8 cellular contexts compared by ENCODE assay signal in the genomic region with DNA sequence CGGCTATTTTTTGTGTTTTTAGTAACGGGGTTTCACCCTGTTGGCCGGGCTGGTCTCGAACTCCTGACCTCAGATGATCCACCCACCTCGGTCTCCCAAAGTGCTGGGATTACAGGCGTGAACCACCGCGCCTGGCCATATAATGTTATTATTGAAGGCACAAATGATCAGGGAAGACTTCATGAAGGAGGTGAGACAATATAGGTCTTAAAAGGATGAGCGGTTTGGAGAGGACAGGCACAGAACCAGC. TPM values are rescaled to one million over a fixed set of nuclear protein-coding genes. Genes with fewer than 3 reads are reported as not detected.
DNase-seq lines count a peak whose midpoint lies in the region; ATAC-seq, FAIRE-seq and TF ChIP-seq lines count a peak whose summit lies in the region.
"Not testable (repeated sequence)": the region's sequence is repeated elsewhere in the genome, so short reads cannot be mapped to it uniquely, and the experiment has no call there.

No MANE protein-coding gene starts in this region.

- intact Hi-C loops in HepG2 (cut with micrococcal nuclease; ENCODE audit: unreplicated experiment) = not testable (repeated sequence)

- H3K4me2 ChIP-seq in DND-41 (ENCODE audit: insufficient read depth, low read length) (peak overlapping the region; percentile 72), HepG2 (ENCODE audit: low read depth, low read length) (peak overlapping the region; percentile 77)

- not testable (repeated sequence) for H3K9me3 Mint-ChIP-seq in activated naive CD4-positive, alpha-beta T cell treated with anti-CD3 and anti-CD28 coated beads, Interleukin-2, amount 50 U/mL, for 72 hours; endothelial cell (ENCODE audit: unreplicated experiment); progenitor cell of endocrine pancreas (ENCODE audit: low read depth)

- WGBS in HepG2 (ENCODE audit: low lambda C conversion rate) = under 1% methylated on average over 9 of the region's 9 CpGs

- not testable (repeated sequence) for H3K9me3 ChIP-seq in DND-41 (ENCODE audit: insufficient read depth, low read length, severe bottlenecking); HepG2 (ENCODE audit: low read length); thoracic aorta

- not testable (repeated sequence) for H3K27me3 ChIP-seq in DND-41 (ENCODE audit: insufficient read depth, low read length, poor library complexity); HL-60 (ENCODE audit: insufficient read depth, poor library complexity, severe bottlenecking); HepG2 (ENCODE audit: control insufficient read depth in 1 of 2, insufficient read depth in 2 of 2, low read length in 2 of 2); thoracic aorta (replicated peaks; ENCODE audit: insufficient read depth)

- TF ChIP-seq CTCF in DND-41 (IDR thresholded peaks at IDR 0.05; ENCODE audit: borderline replicate concordance, extremely low read depth, low read length, poor library complexity, severe bottlenecking); HL-60 (IDR thresholded peaks at IDR 0.05; ENCODE audit: insufficient read depth, low read length); VCaP (conservative IDR thresholded peaks at IDR 0.05); endothelial cell (IDR thresholded peaks at IDR 0.05; ENCODE audit: unreplicated experiment); HepG2 (CRISPR knock-in tag; IDR thresholded peaks at IDR 0.05); progenitor cell of endocrine pancreas (IDR thresholded peaks at IDR 0.05; ENCODE audit: unreplicated experiment); thoracic aorta (IDR thresholded peaks at IDR 0.05): not testable (repeated sequence)

- BruUV-seq in HepG2 (replicated peaks; lab: Mats Ljungman, UMichigan) = not testable (repeated sequence)

- not testable (repeated sequence) for DNase-seq in DND-41; HL-60 (ENCODE audit: low read depth in 1 of 2, low spot score in 1 of 2); activated naive CD4-positive, alpha-beta T cell treated with anti-CD3 and anti-CD28 coated beads, Interleukin-2, amount 50 U/mL, for 72 hours (ENCODE audit: low spot score in 2 of 2); HepG2 (ENCODE audit: low spot score); progenitor cell of endocrine pancreas (ENCODE audit: low spot score, unreplicated experiment); thoracic aorta (ENCODE audit: low spot score)
- DNase-seq in endothelial cell (ENCODE audit: low spot score) = peak; percentile 4

- H3K79me2 ChIP-seq in DND-41 (ENCODE audit: insufficient read depth, low read length) = peaks cover 47% of the 10 kb centered on the region
- H3K79me2 ChIP-seq in HepG2 (ENCODE audit: insufficient read depth, low read length) = peaks cover 45% of the 10 kb centered on the region

- not testable (repeated sequence) for H3K27ac ChIP-seq in DND-41 (ENCODE audit: low read length); HepG2 (ENCODE audit: extremely low read length, insufficient read depth, low read length)
- H3K27ac ChIP-seq in HL-60 (replicated peaks) (0 out of 2 replicates have a peak overlapping the region, but pooled peaks have one; percentile 2), VCaP (peak overlapping the region; percentile 89), thoracic aorta (peak overlapping the region in 1 of 2 donors; percentile 90)

- peak overlapping the region; percentile 87; a peak in 3 of 4 replicates for H3K4me3 ChIP-seq in DND-41 (ENCODE audit: low read depth in 1 of 2, low read length in 2 of 2)
- peak overlapping the region; percentile 39 for H3K4me3 ChIP-seq in HL-60 (replicated peaks; ENCODE audit: insufficient read depth, low read length)
- peak overlapping the region in 1 of 3 experiments; percentile 99; a peak in 2 of 6 replicates for H3K4me3 ChIP-seq in HepG2 (replicated peaks in 1 of 3; ENCODE audit: insufficient read depth in 1 of 3, low read depth in 2 of 3, low read length in 3 of 3)
- peak overlapping the region; percentile 91 for H3K4me3 ChIP-seq in thoracic aorta

- FAIRE-seq in HepG2 (lab: Jason Lieb, UNC) = not testable (repeated sequence)

- CTCF ChIA-PET in HepG2 (lab: Yijun Ruan, JAX; ENCODE audit: low intra/inter-chr PET ratio, low total read pairs) = interaction anchor here (1.2 kb wide), 1 partner anchor 32 kb away, joined by 5 read pairs; no protein-coding TSS in a partner anchor

- H4K20me1 ChIP-seq in DND-41 (ENCODE audit: insufficient read depth, low read length) (peaks cover 18% of the 10 kb centered on the region; the same call in 1 of the 2 replicates), HepG2 (ENCODE audit: insufficient read depth, low read length) (peaks cover 32% of the 10 kb centered on the region)

- peaks cover 23% of the 10 kb centered on the region for H3K4me1 Mint-ChIP-seq in endothelial cell (ENCODE audit: unreplicated experiment)
- H3K4me1 Mint-ChIP-seq in progenitor cell of endocrine pancreas (ENCODE audit: low read depth) = peaks cover 17% of the 10 kb centered on the region

- POLR2A ChIA-PET in HepG2 (lab: Yijun Ruan, JAX) = interaction anchor here (0.6 to 2.1 kb wide), 19 partner anchors 9 to 263 kb away, joined by 3 to 12 read pairs (median 4); a partner anchor contains a TSS

- ATAC-seq in DND-41 (ENCODE audit: insufficient read depth, low read depth); activated naive CD4-positive, alpha-beta T cell treated with anti-CD3 and anti-CD28 coated beads, Interleukin-2, amount 50 U/mL, for 72 hours; HepG2; thoracic aorta (ENCODE audit: insufficient number of reproducible peaks, low FRiP score, low read depth): not testable (repeated sequence)

- not testable (repeated sequence) for TF ChIP-seq EP300 in HepG2 (IDR thresholded peaks at IDR 0.05; ENCODE audit: low read depth in 2 of 2, low read length in 2 of 2); HepG2 (CRISPR knock-in tag; IDR thresholded peaks at IDR 0.05; ENCODE audit: borderline replicate concordance)

- not testable (repeated sequence) for TF ChIP-seq POLR2A in HepG2 (IDR thresholded peaks at IDR 0.05; ENCODE audit: insufficient read depth in 1 of 2, low read depth in 2 of 2, low read length in 2 of 2)

- H3K27ac Mint-ChIP-seq in activated naive CD4-positive, alpha-beta T cell treated with anti-CD3 and anti-CD28 coated beads, Interleukin-2, amount 50 U/mL, for 72 hours = peak overlapping the region; percentile 94 to 96
- H3K27ac Mint-ChIP-seq in endothelial cell (ENCODE audit: unreplicated experiment) = peak overlapping the region; percentile 97
- peak overlapping the region; percentile 92 for H3K27ac Mint-ChIP-seq in progenitor cell of endocrine pancreas

- H3K36me3 ChIP-seq in DND-41 (ENCODE audit: insufficient read depth, low read length) = peaks cover 19% of the 10 kb centered on the region
- H3K36me3 ChIP-seq in HepG2 (replicated peaks in 1 of 2; ENCODE audit: control insufficient read depth in 1 of 2, insufficient read depth in 2 of 2, low read length in 2 of 2); thoracic aorta: not testable (repeated sequence)

- peaks cover 26 to 27% of the 10 kb centered on the region in 2 donors for H3K36me3 Mint-ChIP-seq in activated naive CD4-positive, alpha-beta T cell treated with anti-CD3 and anti-CD28 coated beads, Interleukin-2, amount 50 U/mL, for 72 hours
- not testable (repeated sequence) for H3K36me3 Mint-ChIP-seq in endothelial cell (ENCODE audit: low read depth, unreplicated experiment); progenitor cell of endocrine pancreas (ENCODE audit: insufficient read depth)

- H3K27me3 Mint-ChIP-seq in endothelial cell (ENCODE audit: unreplicated experiment); progenitor cell of endocrine pancreas: not testable (repeated sequence)

- not testable (repeated sequence) for TF ChIP-seq RAD21 in HepG2 (CRISPR knock-in tag; IDR thresholded peaks at IDR 0.05)

- H3K9ac ChIP-seq in DND-41 (ENCODE audit: low read depth, low read length) = peak overlapping the region; percentile 92
- not testable (repeated sequence) for H3K9ac ChIP-seq in HepG2 (ENCODE audit: insufficient read depth, low read depth, low read length)

- H3K4me3 Mint-ChIP-seq in endothelial cell (ENCODE audit: unreplicated experiment) (peak overlapping the region; percentile 99), progenitor cell of endocrine pancreas (ENCODE audit: low read depth) (peak overlapping the region; percentile 96)

- in situ Hi-C loops in HepG2 (cut with HindIII; ENCODE audit: extremely low pct_ligation_motif_present, low pct_unique_long_range_greater_than_20kb) = not testable (repeated sequence)

- H3K4me1 ChIP-seq in DND-41 (ENCODE audit: insufficient read depth, low read length) = peaks cover 36% of the 10 kb centered on the region
- H3K4me1 ChIP-seq in HepG2 (ENCODE audit: insufficient read depth, low read length) = peaks cover 53% of the 10 kb centered on the region
- peaks cover 17 to 32% of the 10 kb centered on the region in 2 donors for H3K4me1 ChIP-seq in thoracic aorta (ENCODE audit: control insufficient read depth in 1 of 2, low read depth in 2 of 2)

- H2AFZ ChIP-seq in DND-41 (ENCODE audit: low read depth, low read length) = peak overlapping the region; percentile 93
- H2AFZ ChIP-seq in HepG2 (ENCODE audit: low read length) = not testable (repeated sequence)

RNA-seq across cellular contexts. Expression of a gene that starts 0.3 kb away (rescaled TPM):
- total RNA-seq in activated naive CD4-positive, alpha-beta T cell treated with anti-CD3 and anti-CD28 coated beads, Interleukin-2, amount 50 U/mL, for 72 hours = 100 to 1,000 TPM; 111 to 126 TPM
- total RNA-seq in endothelial cell (ENCODE audit: unreplicated experiment) (144 TPM), HepG2 (2016; rRNA removed; fragmentation: Illumina TruSeq; extraction: Trizol) (133 and 144 TPM in 2 replicates), progenitor cell of endocrine pancreas (213 and 216 TPM in 2 replicates), thoracic aorta (100 to 1,000 TPM; 162 to 230 TPM)
- total RNA-seq in HepG2 (2016; cell fraction: cytosol; rRNA removed; fragmentation: Illumina TruSeq; extraction: Trizol; ENCODE audit: low read depth) = 144 and 165 TPM in 2 replicates
- total RNA-seq in HepG2 (2016; cell fraction: insoluble cytoplasmic fraction; rRNA removed; fragmentation: Illumina TruSeq; extraction: Trizol) = 136 and 142 TPM in 2 replicates
- 69.6 and 88.9 TPM in 2 replicates for total RNA-seq in HepG2 (2016; cell fraction: membrane; rRNA removed; fragmentation: Illumina TruSeq; extraction: Trizol)
- 338 and 339 TPM in 2 replicates for total RNA-seq in HepG2 (2016; cell fraction: nucleus; rRNA removed; fragmentation: Illumina TruSeq; extraction: Trizol)
- polyA plus RNA-seq in HepG2 (2011; rRNA removed) = 79.8 and 92.7 TPM in 2 replicates
- polyA plus RNA-seq in HepG2 (2011; cell fraction: cytosol; rRNA removed) = 30.4 and 44.2 TPM in 2 replicates
- polyA plus RNA-seq in HepG2 (2011; cell fraction: nucleus; rRNA removed) = 156 and 178 TPM in 2 replicates
- polyA plus RNA-seq in HepG2 (2012) = 94.6 and 110 TPM in 2 replicates
- 8.2 and 8.9 TPM in 2 replicates for polyA plus RNA-seq in HepG2 (2016; cell fraction: cytosol; fragmentation: Illumina TruSeq; extraction: Trizol; ENCODE audit: low read depth)
- polyA plus RNA-seq in HepG2 (2016; cell fraction: insoluble cytoplasmic fraction; fragmentation: Illumina TruSeq; extraction: Trizol; ENCODE audit: low read depth) = 88.5 and 93.4 TPM in 2 replicates
- polyA plus RNA-seq in HepG2 (2016; cell fraction: membrane; fragmentation: Illumina TruSeq; extraction: Trizol; ENCODE audit: low read depth) = 13.9 and 16.6 TPM in 2 replicates
- 235 and 243 TPM in 2 replicates for polyA plus RNA-seq in HepG2 (2016; cell fraction: nucleus; fragmentation: Illumina TruSeq; extraction: Trizol; ENCODE audit: insufficient read depth, low read depth)
- 88.0 and 129 TPM in 2 replicates for polyA minus RNA-seq in HepG2 (2011; rRNA and poly(A)+ RNA removed; ENCODE audit: low replicate concordance)
- polyA minus RNA-seq in HepG2 (2011; cell fraction: cytosol; rRNA and poly(A)+ RNA removed) = 77.1 and 94.9 TPM in 2 replicates
- 881 and 997 TPM in 2 replicates for polyA minus RNA-seq in HepG2 (2011; cell fraction: nucleus; rRNA and poly(A)+ RNA removed)
